18 cellular contexts compared by ENCODE assay signal in genomic region chr15:90789496-90789895, GRCh38.
DNase-seq lines count a peak whose midpoint lies in the region; ATAC-seq and TF ChIP-seq lines count a peak whose summit lies in the region.
"Had no signal": no experiment of that assay in that cellular context is flagged by ENCODE, and none has a peak within 500 bp of the region (broad histone marks: within the 10 kb centered on the region; RNA-seq: fewer than 3 reads in every experiment).

No MANE protein-coding gene starts in this region.

- no peaks in the 10 kb centered on the region for H3K27me3 Mint-ChIP-seq in T-helper 2 cell treated with Interferon-gamma antibody and Interleukin-4, amounts not matched to agents 5 μg/mL and 100 μg/mL, for 36 hours (ENCODE audit: low read depth)
- H3K27me3 Mint-ChIP-seq in chondrocyte (ENCODE audit: low read depth) = no peaks in the 10 kb centered on the region

- intact Hi-C loops in thyroid gland (cut with DNase I) = no loop called here

- no peak for ATAC-seq in HG02610 (IDR thresholded peaks at IDR 0.05; ENCODE audit: unreplicated experiment)
- ATAC-seq: A549, PC-3 had no signal

- no peak for TF ChIP-seq POLR2A in thyroid gland (IDR thresholded peaks at IDR 0.05)

- H3K27me3 ChIP-seq in thyroid gland = no peaks in the 10 kb centered on the region

- no peaks in the 10 kb centered on the region for H3K36me3 ChIP-seq in thyroid gland

- H3K4me1 ChIP-seq in thyroid gland = peaks cover 8 to 18% of the 10 kb centered on the region in 2 donors
- H3K4me1 ChIP-seq: A549 had no signal

- H3K36me3 Mint-ChIP-seq in T-helper 2 cell treated with Interferon-gamma antibody and Interleukin-4, amounts not matched to agents 5 μg/mL and 100 μg/mL, for 36 hours (ENCODE audit: low read depth) = peaks cover 59% of the 10 kb centered on the region
- no peaks in the 10 kb centered on the region for H3K36me3 Mint-ChIP-seq in chondrocyte (ENCODE audit: low read depth)

- no peak overlapping the region for H3K4me3 Mint-ChIP-seq in T-helper 2 cell treated with Interferon-gamma antibody and Interleukin-4, amounts not matched to agents 5 μg/mL and 100 μg/mL, for 36 hours
- no peak overlapping the region for H3K4me3 Mint-ChIP-seq in chondrocyte (ENCODE audit: unreplicated experiment)

- H3K27ac Mint-ChIP-seq in T-helper 2 cell treated with Interferon-gamma antibody and Interleukin-4, amounts not matched to agents 5 μg/mL and 100 μg/mL, for 36 hours = peak overlapping the region; percentile 15
- no peak overlapping the region for H3K27ac Mint-ChIP-seq in chondrocyte (ENCODE audit: unreplicated experiment)

- H3K9me3 Mint-ChIP-seq in T-helper 2 cell treated with Interferon-gamma antibody and Interleukin-4, amounts not matched to agents 5 μg/mL and 100 μg/mL, for 36 hours = no peaks in the 10 kb centered on the region
- no peaks in the 10 kb centered on the region for H3K9me3 Mint-ChIP-seq in chondrocyte (ENCODE audit: low read depth)

- WGBS in thyroid gland, 2 donors = 82 to 86% methylated on average over 4 of the region's 4 CpGs

- no peaks in the 10 kb centered on the region for H3K9me3 ChIP-seq in thyroid gland
- H3K9me3 ChIP-seq: A549, HAP-1 had no signal

- peaks cover 14% of the 10 kb centered on the region for H3K4me1 Mint-ChIP-seq in T-helper 2 cell treated with Interferon-gamma antibody and Interleukin-4, amounts not matched to agents 5 μg/mL and 100 μg/mL, for 36 hours (ENCODE audit: low read depth)
- H3K4me1 Mint-ChIP-seq in chondrocyte (ENCODE audit: low read depth) = peaks cover 18% of the 10 kb centered on the region

- H3K4me3 ChIP-seq in thyroid gland (replicated peaks in 1 of 3) = no peak overlapping the region
- H3K4me3 ChIP-seq: A549, HAP-1 had no signal

- DNase-seq in T-helper 2 cell treated with Interferon-gamma antibody and Interleukin-4, amounts not matched to agents 5 μg/mL and 100 μg/mL, for 36 hours (ENCODE audit: low spot score) = no peak
- DNase-seq in T-helper 2 cell (no peak), SW480 (ENCODE audit: low spot score) (peak; percentile 69), inferior parietal cortex (ENCODE audit: extremely low spot score) (peak; percentile 25), thyroid gland (peak; percentile 12 to 25), kidney glomerular epithelial cell (lab: John Stamatoyannopoulos, UW) (no peak), chondrocyte (ENCODE audit: low spot score) (no peak)
- DNase-seq: Karpas-422, NCI-H1105, NCI-H1930, NCI-H2171 treated with DMSO at 0.1 percent for 48 hours, NCI-H82, PC-3 had no signal

- H3K27ac ChIP-seq in thyroid gland = peak overlapping the region; percentile 53 to 60 (median 57)
- H3K27ac ChIP-seq: A549, C4-2B, RWPE1 had no signal

- TF ChIP-seq CTCF in thyroid gland (IDR thresholded peaks at IDR 0.05) (no peak), chondrocyte (IDR thresholded peaks at IDR 0.05) (no peak)

Comparison
In these comparisons a context has a peak if more than half of its experiments do, and no peak if none do; other contexts are left out.
1. DNase-seq: peak in SW480 (single experiment), inferior parietal cortex (single experiment) and thyroid gland (2 of 2); none in T-helper 2 cell treated with Interferon-gamma antibody and Interleukin-4, amounts not matched to agents 5 μg/mL and 100 μg/mL, for 36 hours (single experiment), T-helper 2 cell (0 of 5), kidney glomerular epithelial cell (single experiment) and chondrocyte (single experiment).